ENCODE assay signal across 8 cellular contexts in genomic region chr6:13873288-13874190, GRCh38. TPM values are rescaled to one million over a fixed set of nuclear protein-coding genes. Genes with fewer than 3 reads are reported as not detected.
DNase-seq lines count a peak whose midpoint lies in the region; ATAC-seq, FAIRE-seq and TF ChIP-seq lines count a peak whose summit lies in the region.

No MANE protein-coding gene starts in this region.

- H3K36me3 ChIP-seq in KMS-11 (ENCODE audit: insufficient read depth), result no peaks in the 10 kb centered on the region
- no peaks in the 10 kb centered on the region for H3K36me3 ChIP-seq in heart left ventricle
- H3K36me3 ChIP-seq in rectal smooth muscle tissue (ENCODE audit: control insufficient read depth, insufficient read depth, low read length), result no peaks in the 10 kb centered on the region
- no peaks in the 10 kb centered on the region for H3K36me3 ChIP-seq in vagina

- peak in 3 of 4 donors; percentile 55 to 67 (median 65) for ATAC-seq in heart left ventricle

- peak; percentile 85 for FAIRE-seq in GM12891 (lab: Jason Lieb, UNC)

- DNase-seq in GM12891 (ENCODE audit: insufficient read length, low spot score) (peak; percentile 83), SHP77 (lab: John Stamatoyannopoulos, UW) (peak; percentile 66 to 79), heart left ventricle (peak; percentile 47 to 75 (median 58)), vagina (ENCODE audit: extremely low spot score in 2 of 2) (peak in 1 of 2 donors; percentile 67), AML-193 (lab: John Stamatoyannopoulos, UW) (no peak)
- peak; percentile 72 for DNase-seq in activated naive CD4-positive, alpha-beta T cell treated with Interleukin-2 at 50 U/mL for 16 hours

- WGBS in heart left ventricle, 4 donors, result 7 to 11% (median 8%) methylated on average over 36 to 49 of the region's 49 CpGs

- no peak overlapping the region for H3K4me3 ChIP-seq in KMS-11 (IDR thresholded peaks at IDR 0.05; ENCODE audit: insufficient read depth, low read depth, low read length)
- H3K4me3 ChIP-seq in heart left ventricle, result peak overlapping the region; percentile 0 to 60 (median 50)
- H3K4me3 ChIP-seq in rectal smooth muscle tissue (ENCODE audit: low read length), result peak overlapping the region; percentile 78
- H3K4me3 ChIP-seq in vagina, result peak overlapping the region; percentile 45 to 47

- TF ChIP-seq POLR2A in GM12891 (IDR thresholded peaks at IDR 0.05; ENCODE audit: low read depth, low read length) (no peak), heart left ventricle (IDR thresholded peaks at IDR 0.05) (no peak), vagina (IDR thresholded peaks at IDR 0.05) (no peak)

- peak overlapping the region; percentile 88 for H3K4me2 ChIP-seq in KMS-11

- TF ChIP-seq CTCF in KMS-11 (conservative IDR thresholded peaks at IDR 0.05; ENCODE audit: low read depth, low read length) (peak; percentile 88), heart left ventricle (IDR thresholded peaks at IDR 0.05) (peak; percentile 42 to 80 (median 64)), vagina (IDR thresholded peaks at IDR 0.05) (peak; percentile 25 to 65 (median 32))

- H3K4me1 ChIP-seq in KMS-11 (ENCODE audit: low read depth, poor library complexity, severe bottlenecking), result peaks cover 11% of the 10 kb centered on the region
- peaks cover 0 to 16% (median 10%) of the 10 kb centered on the region in 12 donors for H3K4me1 ChIP-seq in heart left ventricle
- peaks cover 7% of the 10 kb centered on the region for H3K4me1 ChIP-seq in rectal smooth muscle tissue (ENCODE audit: control insufficient read depth, insufficient read depth, low read length)
- peaks cover 14% of the 10 kb centered on the region for H3K4me1 ChIP-seq in vagina

- H3K9ac ChIP-seq in KMS-11, result peak overlapping the region; percentile 48; the same call in 1 of the 2 replicates
- H3K9ac ChIP-seq in rectal smooth muscle tissue (ENCODE audit: low read length), result peak overlapping the region; percentile 21

- H2AFZ ChIP-seq in KMS-11 (ENCODE audit: low read depth), result peak overlapping the region; percentile 99

- no peaks in the 10 kb centered on the region for H3K79me2 ChIP-seq in KMS-11 (ENCODE audit: insufficient read depth, low read depth)

- H3K27me3 ChIP-seq in KMS-11 (ENCODE audit: insufficient read depth, low read depth) (no peaks in the 10 kb centered on the region), heart left ventricle (no peaks in the 10 kb centered on the region), rectal smooth muscle tissue (ENCODE audit: control insufficient read depth, insufficient read depth, low read length) (no peaks in the 10 kb centered on the region), vagina (no peaks in the 10 kb centered on the region)

- no peaks in the 10 kb centered on the region for H4K20me1 ChIP-seq in KMS-11 (ENCODE audit: insufficient read depth)

- H3K27ac ChIP-seq in KMS-11 (0 out of 2 replicates have a peak overlapping the region, but pooled peaks have one; percentile 5), heart left ventricle (no peak overlapping the region), rectal smooth muscle tissue (ENCODE audit: low read depth, low read length) (no peak overlapping the region), vagina (no peak overlapping the region)

- H3K9me3 ChIP-seq in heart left ventricle (peaks cover 0 to 5% (median 0%) of the 10 kb centered on the region in 12 donors), vagina (no peaks in the 10 kb centered on the region)

- intact Hi-C loops in heart left ventricle (cut with DNase I) (no loop called here), vagina (cut with DNase I) (no loop called here)

TF ChIP-seq in GM12891, 5 proteins besides CTCF, POLR2A, EP300 and RAD21:
- TF ChIP-seq PAX5 (IDR thresholded peaks at IDR 0.05; ENCODE audit: insufficient read depth, low read length, severe bottlenecking) (no peak), POU2F2 (IDR thresholded peaks at IDR 0.05; ENCODE audit: low read depth, low read length) (no peak), TAF1 (IDR thresholded peaks at IDR 0.05; ENCODE audit: low read depth, low read length) (no peak), SPI1 (IDR thresholded peaks at IDR 0.05; ENCODE audit: low read depth, low read length) (no peak), POLR2AphosphoS5 (IDR thresholded peaks at IDR 0.05; ENCODE audit: low read depth, low read length) (no peak)

RNA-seq across cellular contexts. Expression of gene RNF182, which starts 51.2 kb away (rescaled TPM):
- not detected for polyA plus RNA-seq in GM12891 (2012; ENCODE audit: low read depth, missing spikeins)
- total RNA-seq in heart left ventricle (under 1 TPM in 2 of 9 donors, not detected in 7; 0.39 to 0.75 TPM), vagina (2.2 TPM)
- under 1 TPM in 1 of 2 donors, not detected in 1; 0.07 TPM for polyA plus RNA-seq in heart left ventricle

RNA-seq across cellular contexts. Expression of gene MCUR1, which starts 59.2 kb away (rescaled TPM):
- 8.5 TPM for polyA plus RNA-seq in GM12891 (2012; ENCODE audit: low read depth, missing spikeins)
- total RNA-seq in heart left ventricle (10 to 100 TPM; 16.3 to 32.1 (median 28.0) TPM), vagina (15.0 TPM)
- 10 to 100 TPM; 12.6 to 62.0 TPM for polyA plus RNA-seq in heart left ventricle

Comparison
In these comparisons a context has a peak if more than half of its experiments do, and no peak if none do; other contexts are left out.
1. DNase-seq: peak in GM12891 (single experiment), SHP77 (2 of 2), activated naive CD4-positive, alpha-beta T cell treated with Interleukin-2 at 50 U/mL for 16 hours (single experiment) and heart left ventricle (5 of 5); none in AML-193 (0 of 2).
2. CTCF ChIP-seq: peak in every context shown above with its lines; median percentile 88 in KMS-11; 64 in heart left ventricle; 32 in vagina.